Comparison of ENCODE assay signal across 8 cellular contexts in the genomic region with DNA sequence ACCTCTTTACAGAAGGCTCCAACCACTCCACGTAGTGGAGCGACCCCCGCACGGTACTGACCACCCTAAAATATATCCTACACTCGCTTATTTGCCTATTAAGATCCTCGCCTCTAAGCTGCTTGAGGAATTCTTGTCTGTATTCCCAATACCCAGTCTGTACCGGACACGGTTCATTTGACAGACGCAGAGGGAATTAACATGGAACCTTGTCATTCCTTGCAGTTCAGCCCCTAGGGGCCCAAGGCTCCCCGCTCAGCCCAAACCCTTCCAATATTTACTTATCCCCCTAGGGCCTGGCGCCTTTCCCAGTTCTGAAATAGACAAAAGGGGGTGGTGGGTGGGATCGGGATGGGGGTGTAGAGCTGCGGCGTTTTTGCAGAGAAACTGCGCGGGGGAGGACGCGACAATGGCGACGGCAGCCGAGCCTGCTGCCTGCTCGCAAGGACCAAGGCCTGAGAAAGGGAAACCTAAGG. TPM values are rescaled to one million over a fixed set of nuclear protein-coding genes. Genes with fewer than 3 reads are reported as not detected.
DNase-seq lines count a peak whose midpoint lies in the region; ATAC-seq and TF ChIP-seq lines count a peak whose summit lies in the region.

No MANE protein-coding gene starts in this region.

- peak overlapping the region; percentile 89 for H3K23ac ChIP-seq in mesendoderm (ENCODE audit: low read length)

- H2AK5ac ChIP-seq in mesendoderm (ENCODE audit: low read length) = peak overlapping the region; percentile 77

- H3K79me2 ChIP-seq in mesendoderm (ENCODE audit: control insufficient read depth, insufficient read depth, low read length) = peaks cover 48% of the 10 kb centered on the region

- no CpG with 5 or more reads among the region's 22 CpGs for WGBS in mesendoderm (ENCODE audit: extremely low coverage, insufficient coverage, low lambda C conversion rate)

- no peak overlapping the region for H2BK15ac ChIP-seq in mesendoderm (replicated peaks; ENCODE audit: low read depth)

- H3K4me3 ChIP-seq in GM12865 (ENCODE audit: low read depth, low read length) (peak overlapping the region; percentile 96), mesendoderm (ENCODE audit: low read length) (peak overlapping the region; percentile 73)

- no peak overlapping the region for H2BK120ac ChIP-seq in mesendoderm (ENCODE audit: low read depth, low read length)

- peaks cover 3% of the 10 kb centered on the region for H3K4me1 ChIP-seq in mesendoderm (ENCODE audit: control insufficient read depth, low read depth, low read length)

- no peak for TF ChIP-seq CTCF in GM12865 (IDR thresholded peaks at IDR 0.05; ENCODE audit: insufficient read depth, low read depth, low read length, missing control alignments)

- H3K36me3 ChIP-seq in mesendoderm (ENCODE audit: control insufficient read depth, insufficient read depth, low read length) = peaks cover 2% of the 10 kb centered on the region

- peaks cover 10% of the 10 kb centered on the region for H3K79me1 ChIP-seq in mesendoderm (ENCODE audit: low read length)

- no peak overlapping the region for H4K8ac ChIP-seq in mesendoderm (ENCODE audit: low read depth, low read length)

- no peak for DNase-seq in GM12865 (ENCODE audit: low read depth)
- peak; percentile 58 for DNase-seq in NCI-H748 (lab: John Stamatoyannopoulos, UW; ENCODE audit: unreplicated experiment)
- peak; percentile 22 for DNase-seq in dedifferentiated amniotic fluid mesenchymal stem cell (ENCODE audit: extremely low spot score)
- peak; percentile 45 for DNase-seq in mesendoderm
- DNase-seq in stimulated activated CD4-positive, alpha-beta T cell treated with anti-CD3 and anti-CD28 coated beads, Interleukin-4, amount 100 ng/mL, for 24 hours = no peak

- no peak overlapping the region for H4K5ac ChIP-seq in mesendoderm (ENCODE audit: low read length)

- H3K27me3 ChIP-seq in mesendoderm (ENCODE audit: insufficient read depth, low read length, poor library complexity) = no peaks in the 10 kb centered on the region

- H3K56ac ChIP-seq in mesendoderm (ENCODE audit: low read length) = peak overlapping the region; percentile 95

- H3K4me2 ChIP-seq in mesendoderm (ENCODE audit: low read length) = peak overlapping the region; percentile 55

- peak overlapping the region; percentile 76 for H3K4ac ChIP-seq in mesendoderm (ENCODE audit: low read depth, low read length)

- peak overlapping the region; percentile 86 for H3K9ac ChIP-seq in mesendoderm (ENCODE audit: low read length)

- no peak overlapping the region for H3K27ac ChIP-seq in mesendoderm (ENCODE audit: low read depth, low read length)

- H2BK5ac ChIP-seq in mesendoderm (ENCODE audit: low read length) = no peak overlapping the region

- H3K18ac ChIP-seq in mesendoderm (ENCODE audit: low read length) = peak overlapping the region; percentile 2

- ATAC-seq in GM18858 (IDR thresholded peaks at IDR 0.05; ENCODE audit: unreplicated experiment) (no peak), GM21576 (IDR thresholded peaks at IDR 0.05; ENCODE audit: unreplicated experiment) (no peak), HG02973 (IDR thresholded peaks at IDR 0.05; ENCODE audit: unreplicated experiment) (no peak)

RNA-seq across cellular contexts. Expression of gene AKAP8L, which starts 0.6 kb away (rescaled TPM):
- polyA plus RNA-seq in mesendoderm (2013, experiment 1 of 2) = 53.6 TPM
- 52.1 TPM for polyA plus RNA-seq in mesendoderm (2013, experiment 2 of 2)

RNA-seq across cellular contexts. Expression of gene WIZ, which starts 31.6 kb away (rescaled TPM):
- 33.1 TPM for polyA plus RNA-seq in mesendoderm (2013, experiment 1 of 2)
- 32.1 TPM for polyA plus RNA-seq in mesendoderm (2013, experiment 2 of 2)

RNA-seq across cellular contexts. Expression of gene AKAP8, which starts 38.6 kb away (rescaled TPM):
- polyA plus RNA-seq in mesendoderm (2013, experiment 1 of 2) = 27.7 TPM
- polyA plus RNA-seq in mesendoderm (2013, experiment 2 of 2) = 27.0 TPM

RNA-seq across cellular contexts. Expression of gene RASAL3, which starts 46.2 kb away (rescaled TPM):
- polyA plus RNA-seq in mesendoderm (2013, experiment 1 of 2) = 0.13 TPM
- polyA plus RNA-seq in mesendoderm (2013, experiment 2 of 2) = 0.20 TPM

Comparison
In these comparisons a context has a peak if more than half of its experiments do, and no peak if none do; other contexts are left out.
1. DNase-seq: peak in NCI-H748 (single experiment), dedifferentiated amniotic fluid mesenchymal stem cell (single experiment) and mesendoderm (single experiment); none in GM12865 (single experiment) and stimulated activated CD4-positive, alpha-beta T cell treated with anti-CD3 and anti-CD28 coated beads, Interleukin-4, amount 100 ng/mL, for 24 hours (single experiment).